Comparison of ENCODE assay signal across 26 cellular contexts in the genomic region with DNA sequence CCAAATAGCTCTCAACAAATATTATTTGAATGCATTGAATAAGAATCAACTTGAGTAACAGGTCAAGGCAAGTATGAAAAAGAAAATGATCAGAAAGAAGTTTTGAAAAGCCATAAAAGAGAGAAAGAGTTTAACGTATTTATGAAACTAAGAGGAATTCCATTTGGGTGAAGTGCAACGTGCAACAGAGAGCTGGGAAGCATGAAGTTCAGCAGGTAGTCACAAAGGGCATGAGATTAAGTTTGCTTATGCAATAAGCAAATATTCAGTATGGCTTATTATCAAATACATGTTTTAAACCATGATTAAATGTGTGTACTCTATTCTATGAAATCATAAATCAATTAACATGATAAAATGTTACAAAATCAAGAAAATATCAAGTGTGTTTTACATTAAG.
"Had no signal": no experiment of that assay in that cellular context is flagged by ENCODE, and none has a peak within 500 bp of the region (broad histone marks: within the 10 kb centered on the region; RNA-seq: fewer than 3 reads in every experiment).

No MANE protein-coding gene starts in this region.

- H3K36me3 ChIP-seq: colonic mucosa, esophagus muscularis mucosa, esophagus squamous epithelium, gastrocnemius medialis, gastroesophageal sphincter, heart left ventricle had no signal

- H3K9me3 ChIP-seq: colonic mucosa, esophagus muscularis mucosa, esophagus squamous epithelium, gastrocnemius medialis had no signal

- H3K27ac ChIP-seq: colonic mucosa, coronary artery, dorsolateral prefrontal cortex, epithelial cell of prostate, esophagus muscularis mucosa, esophagus squamous epithelium, foreskin keratinocyte, gastrocnemius medialis, gastroesophageal sphincter, heart left ventricle had no signal

- DNase-seq: colonic mucosa; cortex of kidney; dermis blood vessel endothelial cell; dorsolateral prefrontal cortex; effector CD4-positive, alpha-beta T cell; effector CD8-positive, alpha-beta T cell; effector memory CD4-positive, alpha-beta T cell; effector memory CD8-positive, alpha-beta T cell; endodermal cell; erythroblast; esophagus squamous epithelium; foreskin fibroblast; foreskin keratinocyte; foreskin melanocyte; gastrocnemius medialis; glutamatergic neuron; head of caudate nucleus; heart left ventricle had no signal

- H3K4me3 ChIP-seq: colonic mucosa, coronary artery, dorsolateral prefrontal cortex, esophagus muscularis mucosa, esophagus squamous epithelium, gastrocnemius medialis, gastroesophageal sphincter, heart left ventricle had no signal

- H3K27me3 ChIP-seq: colonic mucosa, dorsolateral prefrontal cortex, esophagus muscularis mucosa, esophagus squamous epithelium, foreskin keratinocyte, gastrocnemius medialis, gastroesophageal sphincter, heart left ventricle had no signal

- ATAC-seq: effector memory CD8-positive, alpha-beta T cell; esophagus mucosa; foreskin keratinocyte; gastrocnemius medialis; gastroesophageal sphincter; heart left ventricle had no signal

- H3K4me1 ChIP-seq: colonic mucosa, esophagus muscularis mucosa, esophagus squamous epithelium, foreskin keratinocyte, gastrocnemius medialis, gastroesophageal sphincter, heart left ventricle had no signal

- FAIRE-seq: colon, endometrium, endothelial cell of umbilical vein had no signal
